ENCODE assay signal across 8 cellular contexts in genomic region chr3:33645060-33645841, GRCh38.
A peak's percentile ranks its signal among the peaks of the same experiment; 100 is the strongest.
DNase-seq lines count a peak whose midpoint lies in the region; ATAC-seq and TF ChIP-seq lines count a peak whose summit lies in the region.

No MANE protein-coding gene starts in this region.

- H3K4me3 ChIP-seq in GM23248 (peak overlapping the region; percentile 86), OCI-LY3 (ENCODE audit: low read length) (peak overlapping the region; percentile 31)

- no peaks in the 10 kb centered on the region for H3F3A ChIP-seq in GM23248 (ENCODE audit: insufficient read depth)

- H3K79me2 ChIP-seq in GM23248 (ENCODE audit: insufficient read depth) (peaks cover 13% of the 10 kb centered on the region; the same call in 1 of the 2 replicates), OCI-LY3 (ENCODE audit: low read length) (0 out of 2 replicates have a peak, but pooled peaks cover 5% of the 10 kb centered on the region)

- H3K4me2 ChIP-seq in GM23248 (ENCODE audit: unreplicated experiment) (peak overlapping the region; percentile 81), OCI-LY3 (ENCODE audit: low read length) (peak overlapping the region; percentile 27; the same call in 1 of the 2 replicates)

- no peak for TF ChIP-seq CTCF in OCI-LY3 (IDR thresholded peaks at IDR 0.05; ENCODE audit: low read depth, low read length)

- no peaks in the 10 kb centered on the region for H3K27me3 ChIP-seq in GM23248 (replicated peaks; ENCODE audit: insufficient read depth)
- H3K27me3 ChIP-seq in OCI-LY3 (ENCODE audit: low read depth, low read length): no peaks in the 10 kb centered on the region

- H3K9me3 ChIP-seq in GM23248 (ENCODE audit: low read depth): no peaks in the 10 kb centered on the region
- no peaks in the 10 kb centered on the region for H3K9me3 ChIP-seq in OCI-LY3 (ENCODE audit: insufficient read depth, low read length)

- ATAC-seq in left colon: peak; percentile 82
- ATAC-seq in HG02870 (IDR thresholded peaks at IDR 0.05; ENCODE audit: unreplicated experiment): no peak

- DNase-seq in GM23248 (peak; percentile 68), caudate nucleus (lab: John Stamatoyannopoulos, UW) (peak in 24 of 61 donors; percentile 2 to 76 (median 26)), left colon (no peak), stromal cell of bone marrow (ENCODE audit: low read depth) (peak; percentile 9), KBM-7 (no peak), hepatic stellate cell (ENCODE audit: low spot score) (no peak)

- 12 to 16% methylated on average over 5 of the region's 5 CpGs for WGBS in GM23248 (ENCODE audit: low coverage in 1 of 2, low lambda C conversion rate in 2 of 2, missing lambda C conversion rate in 2 of 2), 2 experiments

- H3K4me1 ChIP-seq in GM23248 (ENCODE audit: insufficient read depth) (no peaks in the 10 kb centered on the region; the same call in 1 of the 2 replicates), OCI-LY3 (ENCODE audit: low read length) (peaks cover 2% of the 10 kb centered on the region)

- H3K36me3 ChIP-seq in GM23248 (ENCODE audit: low read depth) (no peaks in the 10 kb centered on the region), OCI-LY3 (replicated peaks; ENCODE audit: low read depth, low read length) (peaks cover 7% of the 10 kb centered on the region)

- intact Hi-C loops in left colon (cut with DNase I, micrococcal nuclease): no loop called here

- H3K27ac ChIP-seq in GM23248 (no peak overlapping the region), OCI-LY3 (ENCODE audit: low read length) (no peak overlapping the region), caudate nucleus (ENCODE audit: low read depth, low read length) (peak overlapping the region; percentile 58)

- H3K9me2 ChIP-seq in GM23248 (ENCODE audit: insufficient read depth): no peaks in the 10 kb centered on the region

- no peaks in the 10 kb centered on the region for H4K20me1 ChIP-seq in GM23248 (ENCODE audit: insufficient read depth)
- H4K20me1 ChIP-seq in OCI-LY3 (ENCODE audit: insufficient read depth, low read length): no peaks in the 10 kb centered on the region

- in situ Hi-C loops in GM23248 (cut with MboI) (no loop called here), KBM-7 (cut with MboI; ENCODE audit: low pct_unique_long_range_greater_than_20kb, low sequenced_read_pairs) (loop anchor here (25.0 kb wide), 1 partner anchor 142 kb away; the partner anchor contains the start of gene PDCD6IP)

- peak overlapping the region; percentile 93 for H2AFZ ChIP-seq in GM23248
- H2AFZ ChIP-seq in OCI-LY3 (ENCODE audit: low read depth, low read length): no peak overlapping the region

- H3K9ac ChIP-seq in GM23248 (peak overlapping the region; percentile 72), OCI-LY3 (ENCODE audit: low read length) (no peak overlapping the region)

Comparison
In these comparisons a context has a peak if more than half of its experiments do, and no peak if none do; other contexts are left out.
1. DNase-seq: peak in GM23248 (single experiment) and stromal cell of bone marrow (single experiment); none in left colon (0 of 2), KBM-7 (single experiment) and hepatic stellate cell (single experiment).